ENCODE assay signal across 1 cellular context in the genomic region with DNA sequence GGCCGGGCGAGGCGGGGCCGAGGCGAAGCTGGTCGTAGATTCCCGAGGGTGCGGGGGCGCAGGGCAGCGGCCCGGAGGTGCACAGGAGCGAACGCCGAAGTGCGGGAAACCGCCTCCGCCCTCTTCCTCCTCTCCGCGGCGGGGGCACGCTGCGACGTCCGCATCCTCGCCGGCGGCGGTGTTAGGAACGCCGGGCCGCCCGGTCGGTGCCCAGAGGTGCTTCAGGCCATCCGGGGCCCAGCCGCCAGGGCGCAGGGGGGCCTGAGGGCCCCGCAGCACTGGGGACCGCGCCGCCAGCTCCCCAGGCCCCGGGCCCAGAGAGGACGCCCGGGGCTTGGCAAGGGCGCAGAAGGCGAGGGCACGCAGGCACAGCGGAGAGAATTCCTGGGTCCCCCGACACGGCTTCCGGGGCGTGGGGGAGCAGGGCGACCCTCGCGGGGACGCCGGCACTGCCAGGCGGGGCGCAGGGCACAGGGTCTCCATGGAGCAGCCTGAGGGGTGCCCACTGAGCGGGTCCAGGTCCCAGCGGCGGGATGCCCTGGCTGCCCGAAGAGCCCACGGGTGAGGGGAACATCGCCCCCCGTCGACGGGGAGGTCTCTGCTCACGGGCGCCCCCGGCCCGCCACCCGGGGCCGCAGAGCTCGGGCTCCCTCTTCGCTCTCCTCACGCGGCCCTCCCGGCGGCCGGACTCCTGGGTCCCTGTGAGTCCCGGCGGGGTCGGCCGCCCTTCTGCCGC.
TF ChIP-seq lines count a peak whose summit lies in the region.

No MANE protein-coding gene starts in this region.

TF ChIP-seq in HepG2, 621 proteins besides CTCF, POLR2A, EP300 and RAD21 (continued from another document and continues in another):
- TF ChIP-seq AFF4 (CRISPR knock-in tag; IDR thresholded peaks at IDR 0.05) = no peak; the same call in 1 of the 2 replicates
- no peak for TF ChIP-seq ZNF891 (CRISPR knock-in tag; IDR thresholded peaks at IDR 0.05)
- no peak for TF ChIP-seq RORA (CRISPR knock-in tag; IDR thresholded peaks at IDR 0.05)
- no peak for TF ChIP-seq ZNF674 (CRISPR knock-in tag; IDR thresholded peaks at IDR 0.05; ENCODE audit: low read depth)
- TF ChIP-seq MED8 (CRISPR knock-in tag; IDR thresholded peaks at IDR 0.05; ENCODE audit: insufficient replicate concordance) = no peak
- TF ChIP-seq ZNF614 (CRISPR knock-in tag; IDR thresholded peaks at IDR 0.05; ENCODE audit: borderline replicate concordance) = no peak
- 0 out of 2 replicates have a peak, but pooled peaks have one; percentile 13 for TF ChIP-seq SAFB2 (CRISPR knock-in tag; IDR thresholded peaks at IDR 0.05; ENCODE audit: borderline replicate concordance, low read depth)
- TF ChIP-seq ZNF33A (CRISPR knock-in tag; IDR thresholded peaks at IDR 0.05; ENCODE audit: borderline replicate concordance) = no peak
- no peak for TF ChIP-seq CENPT (CRISPR knock-in tag; IDR thresholded peaks at IDR 0.05; ENCODE audit: low read depth)
- no peak for TF ChIP-seq ZFYVE20 (CRISPR knock-in tag; IDR thresholded peaks at IDR 0.05; ENCODE audit: borderline replicate concordance, low read depth)
- no peak for TF ChIP-seq PRDM4 (CRISPR knock-in tag; IDR thresholded peaks at IDR 0.05; ENCODE audit: borderline replicate concordance)
- no peak; the same call in 1 of the 2 replicates for TF ChIP-seq ZNF772 (CRISPR knock-in tag; IDR thresholded peaks at IDR 0.05)
- peak; percentile 79 for TF ChIP-seq ZNF777 (CRISPR knock-in tag; IDR thresholded peaks at IDR 0.05)
- no peak for TF ChIP-seq BORCS8-MEF2B (CRISPR knock-in tag; IDR thresholded peaks at IDR 0.05)
- TF ChIP-seq ZNF367 (CRISPR knock-in tag; IDR thresholded peaks at IDR 0.05; ENCODE audit: borderline replicate concordance) = no peak; the same call in 1 of the 2 replicates
- TF ChIP-seq PRPF4 (IDR thresholded peaks at IDR 0.05; ENCODE audit: low read depth, low read length, poor library complexity, severe bottlenecking) = no peak
- no peak for TF ChIP-seq ZNF556 (CRISPR knock-in tag; IDR thresholded peaks at IDR 0.05; ENCODE audit: borderline replicate concordance)
- TF ChIP-seq, protein P1, sequence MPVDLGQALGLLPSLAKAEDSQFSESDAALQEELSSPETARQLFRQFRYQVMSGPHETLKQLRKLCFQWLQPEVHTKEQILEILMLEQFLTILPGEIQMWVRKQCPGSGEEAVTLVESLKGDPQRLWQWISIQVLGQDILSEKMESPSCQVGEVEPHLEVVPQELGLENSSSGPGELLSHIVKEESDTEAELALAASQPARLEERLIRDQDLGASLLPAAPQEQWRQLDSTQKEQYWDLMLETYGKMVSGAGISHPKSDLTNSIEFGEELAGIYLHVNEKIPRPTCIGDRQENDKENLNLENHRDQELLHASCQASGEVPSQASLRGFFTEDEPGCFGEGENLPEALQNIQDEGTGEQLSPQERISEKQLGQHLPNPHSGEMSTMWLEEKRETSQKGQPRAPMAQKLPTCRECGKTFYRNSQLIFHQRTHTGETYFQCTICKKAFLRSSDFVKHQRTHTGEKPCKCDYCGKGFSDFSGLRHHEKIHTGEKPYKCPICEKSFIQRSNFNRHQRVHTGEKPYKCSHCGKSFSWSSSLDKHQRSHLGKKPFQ (CRISPR knock-in tag; IDR thresholded peaks at IDR 0.05; ENCODE audit: insufficient replicate concordance) = no peak
- TF ChIP-seq JUND (CRISPR knock-in tag; IDR thresholded peaks at IDR 0.05) = peak; percentile 34; the same call in 1 of the 2 replicates
- peak; percentile 13; the same call in 1 of the 2 replicates for TF ChIP-seq GABPB1 (CRISPR knock-in tag; IDR thresholded peaks at IDR 0.05)
- TF ChIP-seq ZSCAN9 (CRISPR knock-in tag; IDR thresholded peaks at IDR 0.05; ENCODE audit: borderline replicate concordance) = no peak
- no peak for TF ChIP-seq PLRG1 (conservative IDR thresholded peaks at IDR 0.05)
- TF ChIP-seq, protein P2, sequence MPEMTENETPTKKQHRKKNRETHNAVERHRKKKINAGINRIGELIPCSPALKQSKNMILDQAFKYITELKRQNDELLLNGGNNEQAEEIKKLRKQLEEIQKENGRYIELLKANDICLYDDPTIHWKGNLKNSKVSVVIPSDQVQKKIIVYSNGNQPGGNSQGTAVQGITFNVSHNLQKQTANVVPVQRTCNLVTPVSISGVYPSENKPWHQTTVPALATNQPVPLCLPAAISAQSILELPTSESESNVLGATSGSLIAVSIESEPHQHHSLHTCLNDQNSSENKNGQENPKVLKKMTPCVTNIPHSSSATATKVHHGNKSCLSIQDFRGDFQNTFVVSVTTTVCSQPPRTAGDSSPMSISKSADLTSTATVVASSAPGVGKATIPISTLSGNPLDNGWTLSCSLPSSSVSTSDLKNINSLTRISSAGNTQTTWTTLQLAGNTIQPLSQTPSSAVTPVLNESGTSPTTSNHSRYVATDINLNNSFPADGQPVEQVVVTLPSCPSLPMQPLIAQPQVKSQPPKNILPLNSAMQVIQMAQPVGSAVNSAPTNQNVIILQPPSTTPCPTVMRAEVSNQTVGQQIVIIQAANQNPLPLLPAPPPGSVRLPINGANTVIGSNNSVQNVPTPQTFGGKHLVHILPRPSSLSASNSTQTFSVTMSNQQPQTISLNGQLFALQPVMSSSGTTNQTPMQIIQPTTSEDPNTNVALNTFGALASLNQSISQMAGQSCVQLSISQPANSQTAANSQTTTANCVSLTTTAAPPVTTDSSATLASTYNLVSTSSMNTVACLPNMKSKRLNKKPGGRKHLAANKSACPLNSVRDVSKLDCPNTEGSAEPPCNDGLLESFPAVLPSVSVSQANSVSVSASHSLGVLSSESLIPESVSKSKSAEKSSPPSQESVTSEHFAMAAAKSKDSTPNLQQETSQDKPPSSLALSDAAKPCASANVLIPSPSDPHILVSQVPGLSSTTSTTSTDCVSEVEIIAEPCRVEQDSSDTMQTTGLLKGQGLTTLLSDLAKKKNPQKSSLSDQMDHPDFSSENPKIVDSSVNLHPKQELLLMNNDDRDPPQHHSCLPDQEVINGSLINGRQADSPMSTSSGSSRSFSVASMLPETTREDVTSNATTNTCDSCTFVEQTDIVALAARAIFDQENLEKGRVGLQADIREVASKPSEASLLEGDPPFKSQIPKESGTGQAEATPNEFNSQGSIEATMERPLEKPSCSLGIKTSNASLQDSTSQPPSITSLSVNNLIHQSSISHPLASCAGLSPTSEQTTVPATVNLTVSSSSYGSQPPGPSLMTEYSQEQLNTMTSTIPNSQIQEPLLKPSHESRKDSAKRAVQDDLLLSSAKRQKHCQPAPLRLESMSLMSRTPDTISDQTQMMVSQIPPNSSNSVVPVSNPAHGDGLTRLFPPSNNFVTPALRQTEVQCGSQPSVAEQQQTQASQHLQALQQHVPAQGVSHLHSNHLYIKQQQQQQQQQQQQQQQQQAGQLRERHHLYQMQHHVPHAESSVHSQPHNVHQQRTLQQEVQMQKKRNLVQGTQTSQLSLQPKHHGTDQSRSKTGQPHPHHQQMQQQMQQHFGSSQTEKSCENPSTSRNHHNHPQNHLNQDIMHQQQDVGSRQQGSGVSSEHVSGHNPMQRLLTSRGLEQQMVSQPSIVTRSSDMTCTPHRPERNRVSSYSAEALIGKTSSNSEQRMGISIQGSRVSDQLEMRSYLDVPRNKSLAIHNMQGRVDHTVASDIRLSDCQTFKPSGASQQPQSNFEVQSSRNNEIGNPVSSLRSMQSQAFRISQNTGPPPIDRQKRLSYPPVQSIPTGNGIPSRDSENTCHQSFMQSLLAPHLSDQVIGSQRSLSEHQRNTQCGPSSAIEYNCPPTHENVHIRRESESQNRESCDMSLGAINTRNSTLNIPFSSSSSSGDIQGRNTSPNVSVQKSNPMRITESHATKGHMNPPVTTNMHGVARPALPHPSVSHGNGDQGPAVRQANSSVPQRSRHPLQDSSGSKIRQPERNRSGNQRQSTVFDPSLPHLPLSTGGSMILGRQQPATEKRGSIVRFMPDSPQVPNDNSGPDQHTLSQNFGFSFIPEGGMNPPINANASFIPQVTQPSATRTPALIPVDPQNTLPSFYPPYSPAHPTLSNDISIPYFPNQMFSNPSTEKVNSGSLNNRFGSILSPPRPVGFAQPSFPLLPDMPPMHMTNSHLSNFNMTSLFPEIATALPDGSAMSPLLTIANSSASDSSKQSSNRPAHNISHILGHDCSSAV (CRISPR knock-in tag; IDR thresholded peaks at IDR 0.05; ENCODE audit: borderline replicate concordance) = no peak
- no peak for TF ChIP-seq ZNF501 (CRISPR knock-in tag; IDR thresholded peaks at IDR 0.05)
- no peak for TF ChIP-seq RFXANK (CRISPR knock-in tag; IDR thresholded peaks at IDR 0.05)
- 0 out of 2 replicates have a peak, but pooled peaks have one; percentile 72 for TF ChIP-seq ZNF234 (CRISPR knock-in tag; conservative IDR thresholded peaks at IDR 0.05)
- no peak for TF ChIP-seq ZSCAN5A (CRISPR knock-in tag; IDR thresholded peaks at IDR 0.05; ENCODE audit: borderline replicate concordance)
- TF ChIP-seq NFKB2 (CRISPR knock-in tag; IDR thresholded peaks at IDR 0.05; ENCODE audit: borderline replicate concordance) = no peak; the same call in 1 of the 2 replicates
- TF ChIP-seq ZNF660 (CRISPR knock-in tag; IDR thresholded peaks at IDR 0.05; ENCODE audit: borderline replicate concordance, low read depth) = no peak
- 0 out of 2 replicates have a peak, but pooled peaks have one; percentile 5 for TF ChIP-seq ARNT2 (CRISPR knock-in tag; IDR thresholded peaks at IDR 0.05; ENCODE audit: low read depth)
- TF ChIP-seq ZMAT5 (CRISPR knock-in tag; IDR thresholded peaks at IDR 0.05; ENCODE audit: borderline replicate concordance, low read depth) = no peak
- TF ChIP-seq, protein P3, sequence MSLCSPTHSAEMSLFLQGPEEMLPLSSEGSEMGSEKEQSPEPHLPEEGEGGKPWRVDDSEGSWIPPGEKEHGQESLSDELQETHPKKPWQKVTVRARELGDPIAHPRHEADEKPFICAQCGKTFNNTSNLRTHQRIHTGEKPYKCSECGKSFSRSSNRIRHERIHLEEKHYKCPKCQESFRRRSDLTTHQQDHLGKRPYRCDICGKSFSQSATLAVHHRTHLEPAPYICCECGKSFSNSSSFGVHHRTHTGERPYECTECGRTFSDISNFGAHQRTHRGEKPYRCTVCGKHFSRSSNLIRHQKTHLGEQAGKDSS (CRISPR knock-in tag; IDR thresholded peaks at IDR 0.05; ENCODE audit: borderline replicate concordance, low read depth) = no peak; the same call in 1 of the 2 replicates
- no peak for TF ChIP-seq TGIF2 (CRISPR knock-in tag; IDR thresholded peaks at IDR 0.05)
- TF ChIP-seq MIXL1 (CRISPR knock-in tag; IDR thresholded peaks at IDR 0.05) = no peak
- no peak for TF ChIP-seq HNRNPK (IDR thresholded peaks at IDR 0.05; ENCODE audit: low read depth, low read length, poor library complexity, severe bottlenecking)
